ENCODE assay signal across 9 cellular contexts in genomic region chr3:30130391-30130790, GRCh38.
"Had no signal": no experiment of that assay in that cellular context is flagged by ENCODE, and none has a peak within 500 bp of the region (broad histone marks: within the 10 kb centered on the region; RNA-seq: fewer than 3 reads in every experiment).

No MANE protein-coding gene starts in this region.

- H3K36me3 ChIP-seq: HAP-1 had no signal

- H3K4me1 Mint-ChIP-seq: IgD-negative memory B cell had no signal

- H3K4me3 Mint-ChIP-seq: HFFc6, IgD-negative memory B cell had no signal

- H3K9me3 ChIP-seq: HAP-1 had no signal

- H3K27me3 Mint-ChIP-seq: IgD-negative memory B cell had no signal

- H3K4me3 ChIP-seq: GM23248, HAP-1 had no signal

- H3K4me1 ChIP-seq: HAP-1 had no signal

- ATAC-seq: HCT116, HepG2 had no signal

- H3K9ac ChIP-seq: GM23248 had no signal

- H3K27ac ChIP-seq: GM23248, HL-60 had no signal

- H2AFZ ChIP-seq: GM23248 had no signal

- H3K27ac Mint-ChIP-seq: HFFc6, IgD-negative memory B cell had no signal

- DNase-seq: GM23248, GOT3, H7, HFFc6 had no signal
